1 cellular context compared by ENCODE assay signal in the genomic region with DNA sequence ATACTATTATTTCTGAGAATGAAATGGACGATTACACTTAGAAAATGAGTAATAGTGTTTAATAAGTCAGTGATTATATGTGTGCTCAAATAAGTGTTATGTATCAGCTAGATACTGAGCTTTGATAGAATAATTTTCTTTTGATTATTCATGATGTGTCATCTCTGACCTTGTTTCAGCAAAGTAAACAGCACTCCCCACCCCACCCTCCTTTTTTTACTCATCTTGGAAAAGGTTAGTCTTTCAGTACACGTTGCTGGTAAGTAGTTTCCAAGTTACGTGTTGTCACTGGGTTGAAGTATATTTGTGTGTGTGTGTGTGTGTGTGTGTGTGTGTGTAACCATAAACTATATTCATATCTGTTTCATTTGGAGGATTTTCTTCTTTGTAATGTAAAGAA.
TF ChIP-seq lines count a peak whose summit lies in the region.

No MANE protein-coding gene starts in this region.

TF ChIP-seq in HCT116, 20 proteins besides CTCF, POLR2A, EP300 and RAD21 (continued from another document):
- TF ChIP-seq, protein P1, sequence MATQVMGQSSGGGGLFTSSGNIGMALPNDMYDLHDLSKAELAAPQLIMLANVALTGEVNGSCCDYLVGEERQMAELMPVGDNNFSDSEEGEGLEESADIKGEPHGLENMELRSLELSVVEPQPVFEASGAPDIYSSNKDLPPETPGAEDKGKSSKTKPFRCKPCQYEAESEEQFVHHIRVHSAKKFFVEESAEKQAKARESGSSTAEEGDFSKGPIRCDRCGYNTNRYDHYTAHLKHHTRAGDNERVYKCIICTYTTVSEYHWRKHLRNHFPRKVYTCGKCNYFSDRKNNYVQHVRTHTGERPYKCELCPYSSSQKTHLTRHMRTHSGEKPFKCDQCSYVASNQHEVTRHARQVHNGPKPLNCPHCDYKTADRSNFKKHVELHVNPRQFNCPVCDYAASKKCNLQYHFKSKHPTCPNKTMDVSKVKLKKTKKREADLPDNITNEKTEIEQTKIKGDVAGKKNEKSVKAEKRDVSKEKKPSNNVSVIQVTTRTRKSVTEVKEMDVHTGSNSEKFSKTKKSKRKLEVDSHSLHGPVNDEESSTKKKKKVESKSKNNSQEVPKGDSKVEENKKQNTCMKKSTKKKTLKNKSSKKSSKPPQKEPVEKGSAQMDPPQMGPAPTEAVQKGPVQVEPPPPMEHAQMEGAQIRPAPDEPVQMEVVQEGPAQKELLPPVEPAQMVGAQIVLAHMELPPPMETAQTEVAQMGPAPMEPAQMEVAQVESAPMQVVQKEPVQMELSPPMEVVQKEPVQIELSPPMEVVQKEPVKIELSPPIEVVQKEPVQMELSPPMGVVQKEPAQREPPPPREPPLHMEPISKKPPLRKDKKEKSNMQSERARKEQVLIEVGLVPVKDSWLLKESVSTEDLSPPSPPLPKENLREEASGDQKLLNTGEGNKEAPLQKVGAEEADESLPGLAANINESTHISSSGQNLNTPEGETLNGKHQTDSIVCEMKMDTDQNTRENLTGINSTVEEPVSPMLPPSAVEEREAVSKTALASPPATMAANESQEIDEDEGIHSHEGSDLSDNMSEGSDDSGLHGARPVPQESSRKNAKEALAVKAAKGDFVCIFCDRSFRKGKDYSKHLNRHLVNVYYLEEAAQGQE (IDR thresholded peaks at IDR 0.05; ENCODE audit: low read depth) = no peak
- peak; percentile 62 for TF ChIP-seq POLR2AphosphoS5 (IDR thresholded peaks at IDR 0.05; ENCODE audit: low read depth, low read length)
- TF ChIP-seq ELF1 (IDR thresholded peaks at IDR 0.05; ENCODE audit: borderline replicate concordance, low read depth) = no peak
- no peak for TF ChIP-seq ZNF274 (IDR thresholded peaks at IDR 0.05; ENCODE audit: low read depth, low read length)
- TF ChIP-seq CBX3 (IDR thresholded peaks at IDR 0.05; ENCODE audit: low read depth) = peak; percentile 94
- TF ChIP-seq YY1 (IDR thresholded peaks at IDR 0.05; ENCODE audit: extremely low read depth, insufficient replicate concordance, low read depth, low read length) = no peak
- TF ChIP-seq EZH2 (IDR thresholded peaks at IDR 0.05) = no peak
- TF ChIP-seq, protein P2, sequence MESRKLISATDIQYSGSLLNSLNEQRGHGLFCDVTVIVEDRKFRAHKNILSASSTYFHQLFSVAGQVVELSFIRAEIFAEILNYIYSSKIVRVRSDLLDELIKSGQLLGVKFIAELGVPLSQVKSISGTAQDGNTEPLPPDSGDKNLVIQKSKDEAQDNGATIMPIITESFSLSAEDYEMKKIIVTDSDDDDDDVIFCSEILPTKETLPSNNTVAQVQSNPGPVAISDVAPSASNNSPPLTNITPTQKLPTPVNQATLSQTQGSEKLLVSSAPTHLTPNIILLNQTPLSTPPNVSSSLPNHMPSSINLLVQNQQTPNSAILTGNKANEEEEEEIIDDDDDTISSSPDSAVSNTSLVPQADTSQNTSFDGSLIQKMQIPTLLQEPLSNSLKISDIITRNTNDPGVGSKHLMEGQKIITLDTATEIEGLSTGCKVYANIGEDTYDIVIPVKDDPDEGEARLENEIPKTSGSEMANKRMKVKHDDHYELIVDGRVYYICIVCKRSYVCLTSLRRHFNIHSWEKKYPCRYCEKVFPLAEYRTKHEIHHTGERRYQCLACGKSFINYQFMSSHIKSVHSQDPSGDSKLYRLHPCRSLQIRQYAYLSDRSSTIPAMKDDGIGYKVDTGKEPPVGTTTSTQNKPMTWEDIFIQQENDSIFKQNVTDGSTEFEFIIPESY (IDR thresholded peaks at IDR 0.05; ENCODE audit: extremely low read depth, insufficient replicate concordance, low read length) = no peak
- peak; percentile 99 for TF ChIP-seq FOSL1 (IDR thresholded peaks at IDR 0.05; ENCODE audit: low read depth)
- peak; percentile 46 for TF ChIP-seq TCF7L2 (IDR thresholded peaks at IDR 0.05; ENCODE audit: borderline replicate concordance, extremely low read depth, insufficient read depth, insufficient read length)
- TF ChIP-seq SRF (IDR thresholded peaks at IDR 0.05; ENCODE audit: low read depth) = peak; percentile 78
- TF ChIP-seq JUND (IDR thresholded peaks at IDR 0.05) = peak; percentile 96
- peak; percentile 81 for TF ChIP-seq CEBPB (IDR thresholded peaks at IDR 0.05; ENCODE audit: low read depth)
- TF ChIP-seq SIN3A (IDR thresholded peaks at IDR 0.05; ENCODE audit: low read depth) = peak; percentile 70
- TF ChIP-seq EZH2phosphoT487 (IDR thresholded peaks at IDR 0.05; ENCODE audit: borderline replicate concordance) = no peak
- TF ChIP-seq ZFX (IDR thresholded peaks at IDR 0.05) = no peak
- peak; percentile 96 for TF ChIP-seq SP1 (IDR thresholded peaks at IDR 0.05; ENCODE audit: low read depth)
- TF ChIP-seq, protein P3, sequence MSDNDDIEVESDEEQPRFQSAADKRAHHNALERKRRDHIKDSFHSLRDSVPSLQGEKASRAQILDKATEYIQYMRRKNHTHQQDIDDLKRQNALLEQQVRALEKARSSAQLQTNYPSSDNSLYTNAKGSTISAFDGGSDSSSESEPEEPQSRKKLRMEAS (IDR thresholded peaks at IDR 0.05) = peak; percentile 68
